Comparison of ENCODE assay signal across 14 cellular contexts in genomic region chr1:244106837-244107491, GRCh38.
"Had no signal": no experiment of that assay in that cellular context is flagged by ENCODE, and none has a peak within 500 bp of the region (broad histone marks: within the 10 kb centered on the region; RNA-seq: fewer than 3 reads in every experiment).

No MANE protein-coding gene starts in this region.

- H3K4me1 ChIP-seq: breast epithelium, foreskin keratinocyte, left lung, psoas muscle, testis had no signal

- H3K4me3 ChIP-seq: breast epithelium, left lung, psoas muscle, testis had no signal

- ATAC-seq: activated CD8-positive, alpha-beta memory T cell treated with anti-CD3 and anti-CD28 coated beads, Interleukin-2, amount 10 ng/mL, durations not matched to agents 7 days and 5 days; foreskin keratinocyte; left lung; natural killer cell; psoas muscle had no signal

- H3K36me3 ChIP-seq: breast epithelium, left lung had no signal

- DNase-seq: activated CD4-positive, alpha-beta T cell treated with anti-CD3 and anti-CD28 coated beads, Interleukin-2, amount 50 U/mL, for 48 hours; activated CD4-positive, CD25-positive, alpha-beta regulatory T cell treated with anti-CD3 and anti-CD28 coated beads, Interleukin-2, amount 50 U/mL, for 72 hours; activated CD8-positive, alpha-beta memory T cell treated with anti-CD3 and anti-CD28 coated beads, Interleukin-2, amount 10 ng/mL, durations not matched to agents 7 days and 5 days; activated gamma-delta T cell treated with Interleukin-2 at 50 U/mL for 16 hours; activated naive CD8-positive, alpha-beta T cell treated with anti-CD3 and anti-CD28 coated beads for 36 hours; activated T-cell treated with anti-CD3 and anti-CD28 coated beads, Interleukin-2, amount 50 U/mL, for 24 hours; foreskin keratinocyte; head of caudate nucleus; left lung; natural killer cell; psoas muscle; stimulated activated CD4-positive, alpha-beta T cell treated with anti-CD3 and anti-CD28 coated beads, Interleukin-2, amount 100 ng/mL, for 48 hours; testis had no signal

- H3K27ac ChIP-seq: breast epithelium, foreskin keratinocyte, left lung, psoas muscle, testis had no signal

- H3K27me3 ChIP-seq: testis had no signal

- H3K9me3 ChIP-seq: breast epithelium, left lung, psoas muscle, testis had no signal
